1 cellular context compared by ENCODE assay signal in genomic region chr19:10251792-10252694, GRCh38.
TF ChIP-seq lines count a peak whose summit lies in the region.

Gene MRPL4 (plus strand): TSS chr19:10252214. CDS start chr19:10252254, 40 bp downstream.

TF ChIP-seq in K562, 482 proteins besides CTCF, POLR2A, EP300 and RAD21 (continued from another document and continues in another):
- TF ChIP-seq SFPQ (IDR thresholded peaks at IDR 0.05; ENCODE audit: low read depth, low read length) (no peak), U2AF2 (optimal IDR thresholded peaks at IDR 0.05; ENCODE audit: low read depth, low read length) (no peak), TCFL5 (CRISPR knock-in tag; conservative IDR thresholded peaks at IDR 0.05) (no peak), DPF2 (IDR thresholded peaks at IDR 0.05) (peak; percentile 19; the same call in 1 of the 2 replicates), TAF15 (IDR thresholded peaks at IDR 0.05; ENCODE audit: low read depth, low read length) (no peak), E2F3 (CRISPR knock-in tag; IDR thresholded peaks at IDR 0.05) (peak; percentile 55; the same call in 1 of the 2 replicates), ZNF184 (CRISPR knock-in tag; IDR thresholded peaks at IDR 0.05) (no peak), HLTF (IDR thresholded peaks at IDR 0.05) (peak; percentile 65; the same call in 1 of the 2 replicates), ZNF584 (CRISPR knock-in tag; IDR thresholded peaks at IDR 0.05; ENCODE audit: low read depth) (peak; percentile 24; the same call in 1 of the 2 replicates), IRF2 (CRISPR knock-in tag; IDR thresholded peaks at IDR 0.05) (no peak), ILF3 (IDR thresholded peaks at IDR 0.05; ENCODE audit: borderline replicate concordance) (no peak), ZNF436 (CRISPR knock-in tag; IDR thresholded peaks at IDR 0.05) (no peak), NR2C1 (IDR thresholded peaks at IDR 0.05) (peak; percentile 97), NR2C1 (tag; IDR thresholded peaks at IDR 0.05) (peak; percentile 98), ZNF121 (CRISPR knock-in tag; conservative IDR thresholded peaks at IDR 0.05) (no peak), HSF4 (CRISPR knock-in tag; IDR thresholded peaks at IDR 0.05; ENCODE audit: borderline replicate concordance) (no peak), SRSF7 (optimal IDR thresholded peaks at IDR 0.05; ENCODE audit: low read depth, low read length) (no peak), SIRT6 (IDR thresholded peaks at IDR 0.05; ENCODE audit: low read depth, low read length) (no peak), BRCA1 (IDR thresholded peaks at IDR 0.05) (no peak), BRCA1 (CRISPR knock-in tag; IDR thresholded peaks at IDR 0.05) (no peak), ZNF717 (CRISPR knock-in tag; IDR thresholded peaks at IDR 0.05) (no peak), SIN3B (IDR thresholded peaks at IDR 0.05; ENCODE audit: low read depth) (peak; percentile 98), GATAD2A (IDR thresholded peaks at IDR 0.05) (peak; percentile 85; the same call in 1 of the 2 replicates), PHF8 (IDR thresholded peaks at IDR 0.05; ENCODE audit: borderline replicate concordance, low read length) (peak; percentile 96; the same call in 1 of the 2 replicates), PATZ1 (CRISPR knock-in tag; IDR thresholded peaks at IDR 0.05; ENCODE audit: borderline replicate concordance) (no peak), HIVEP1 (CRISPR knock-in tag; IDR thresholded peaks at IDR 0.05) (no peak), FOXK1 (CRISPR knock-in tag; IDR thresholded peaks at IDR 0.05; ENCODE audit: borderline replicate concordance) (peak; percentile 79; the same call in 1 of the 2 replicates), STAT5B (CRISPR knock-in tag; IDR thresholded peaks at IDR 0.05) (no peak), ZNF639 (CRISPR knock-in tag; conservative IDR thresholded peaks at IDR 0.05 in 1 of 2, IDR thresholded peaks at IDR 0.05 in 1 of 2) (peak in 1 of 2 experiments; percentile 95; a peak in 2 of 4 replicates), POLR2AphosphoS2 (IDR thresholded peaks at IDR 0.05; ENCODE audit: low read length) (no peak), FOSL1 (tag; conservative IDR thresholded peaks at IDR 0.05) (peak; percentile 61), CBX3 (IDR thresholded peaks at IDR 0.05; ENCODE audit: borderline replicate concordance in 1 of 2, low read length in 2 of 2) (no peak; a peak in 1 of 3 replicates), NFIX (CRISPR knock-in tag; IDR thresholded peaks at IDR 0.05; ENCODE audit: low read depth) (no peak), HDAC3 (IDR thresholded peaks at IDR 0.05; ENCODE audit: borderline replicate concordance, partially characterized antibody) (no peak), HMGN3 (IDR thresholded peaks at IDR 0.05; ENCODE audit: borderline replicate concordance, extremely low read depth, insufficient read length, low read depth, low read length) (peak; percentile 80), ZNF316 (IDR thresholded peaks at IDR 0.05) (0 out of 2 replicates have a peak, but pooled peaks have one; percentile 8), ZNF347 (CRISPR knock-in tag; IDR thresholded peaks at IDR 0.05; ENCODE audit: low read depth) (no peak), MTA2 (IDR thresholded peaks at IDR 0.05; ENCODE audit: low read depth) (0 out of 2 replicates have a peak, but pooled peaks have one; percentile 44), BRD4 (IDR thresholded peaks at IDR 0.05) (no peak), FOXA3 (CRISPR knock-in tag; conservative IDR thresholded peaks at IDR 0.05 in 1 of 2, IDR thresholded peaks at IDR 0.05 in 1 of 2) (no peak), ELF2 (CRISPR knock-in tag; IDR thresholded peaks at IDR 0.05) (peak; percentile 86), CTBP1 (IDR thresholded peaks at IDR 0.05; ENCODE audit: borderline replicate concordance) (peak; percentile 85), CCNT2 (IDR thresholded peaks at IDR 0.05; ENCODE audit: borderline replicate concordance, extremely low read depth, insufficient read length, low read depth, low read length) (peak; percentile 43), HMG20B (CRISPR knock-in tag; IDR thresholded peaks at IDR 0.05) (no peak), ZNF282 (CRISPR knock-in tag; IDR thresholded peaks at IDR 0.05) (no peak), FOXP1 (CRISPR knock-in tag; IDR thresholded peaks at IDR 0.05) (peak; percentile 11; the same call in 1 of the 2 replicates), SMARCE1 (IDR thresholded peaks at IDR 0.05) (no peak), ZNF431 (CRISPR knock-in tag; IDR thresholded peaks at IDR 0.05) (no peak), CREM (IDR thresholded peaks at IDR 0.05; ENCODE audit: low read depth) (peak; percentile 100), ZNF551 (CRISPR knock-in tag; IDR thresholded peaks at IDR 0.05) (no peak), HOMEZ (CRISPR knock-in tag; IDR thresholded peaks at IDR 0.05) (no peak), ARID1B (IDR thresholded peaks at IDR 0.05) (peak; percentile 31), ZNF212 (CRISPR knock-in tag; IDR thresholded peaks at IDR 0.05) (no peak), CSDE1 (IDR thresholded peaks at IDR 0.05) (peak in 1 of 2 experiments; percentile 87; a peak in 2 of 4 replicates), TRIM28 (IDR thresholded peaks at IDR 0.05) (no peak), STAT6 (CRISPR knock-in tag; IDR thresholded peaks at IDR 0.05) (no peak), RBM15 (IDR thresholded peaks at IDR 0.05; ENCODE audit: insufficient read depth, low read length) (no peak), CLOCK (CRISPR knock-in tag; IDR thresholded peaks at IDR 0.05; ENCODE audit: borderline replicate concordance) (no peak)
- TF ChIP-seq, protein P1, sequence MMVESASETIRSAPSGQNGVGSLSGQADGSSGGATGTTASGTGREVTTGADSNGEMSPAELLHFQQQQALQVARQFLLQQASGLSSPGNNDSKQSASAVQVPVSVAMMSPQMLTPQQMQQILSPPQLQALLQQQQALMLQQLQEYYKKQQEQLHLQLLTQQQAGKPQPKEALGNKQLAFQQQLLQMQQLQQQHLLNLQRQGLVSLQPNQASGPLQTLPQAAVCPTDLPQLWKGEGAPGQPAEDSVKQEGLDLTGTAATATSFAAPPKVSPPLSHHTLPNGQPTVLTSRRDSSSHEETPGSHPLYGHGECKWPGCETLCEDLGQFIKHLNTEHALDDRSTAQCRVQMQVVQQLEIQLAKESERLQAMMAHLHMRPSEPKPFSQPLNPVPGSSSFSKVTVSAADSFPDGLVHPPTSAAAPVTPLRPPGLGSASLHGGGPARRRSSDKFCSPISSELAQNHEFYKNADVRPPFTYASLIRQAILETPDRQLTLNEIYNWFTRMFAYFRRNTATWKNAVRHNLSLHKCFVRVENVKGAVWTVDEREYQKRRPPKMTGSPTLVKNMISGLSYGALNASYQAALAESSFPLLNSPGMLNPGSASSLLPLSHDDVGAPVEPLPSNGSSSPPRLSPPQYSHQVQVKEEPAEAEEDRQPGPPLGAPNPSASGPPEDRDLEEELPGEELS (CRISPR knock-in tag; IDR thresholded peaks at IDR 0.05; ENCODE audit: borderline replicate concordance): no peak; the same call in 1 of the 2 replicates
- TF ChIP-seq, protein P2, sequence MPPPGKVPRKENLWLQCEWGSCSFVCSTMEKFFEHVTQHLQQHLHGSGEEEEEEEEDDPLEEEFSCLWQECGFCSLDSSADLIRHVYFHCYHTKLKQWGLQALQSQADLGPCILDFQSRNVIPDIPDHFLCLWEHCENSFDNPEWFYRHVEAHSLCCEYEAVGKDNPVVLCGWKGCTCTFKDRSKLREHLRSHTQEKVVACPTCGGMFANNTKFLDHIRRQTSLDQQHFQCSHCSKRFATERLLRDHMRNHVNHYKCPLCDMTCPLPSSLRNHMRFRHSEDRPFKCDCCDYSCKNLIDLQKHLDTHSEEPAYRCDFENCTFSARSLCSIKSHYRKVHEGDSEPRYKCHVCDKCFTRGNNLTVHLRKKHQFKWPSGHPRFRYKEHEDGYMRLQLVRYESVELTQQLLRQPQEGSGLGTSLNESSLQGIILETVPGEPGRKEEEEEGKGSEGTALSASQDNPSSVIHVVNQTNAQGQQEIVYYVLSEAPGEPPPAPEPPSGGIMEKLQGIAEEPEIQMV (tag; conservative IDR thresholded peaks at IDR 0.05; ENCODE audit: low read depth): no peak
